In genomic region chr2:108594132-108594981, GRCh38 we compare ENCODE assay signal across 8 cellular contexts.
DNase-seq lines count a peak whose midpoint lies in the region; ATAC-seq and TF ChIP-seq lines count a peak whose summit lies in the region.

No MANE protein-coding gene starts in this region.

- TF ChIP-seq POLR2A in adrenal gland (IDR thresholded peaks at IDR 0.05), result no peak

- H3K27me3 ChIP-seq in KMS-11 (ENCODE audit: insufficient read depth, low read depth), result no peaks in the 10 kb centered on the region
- H3K27me3 ChIP-seq in adrenal gland, result no peaks in the 10 kb centered on the region
- no peaks in the 10 kb centered on the region for H3K27me3 ChIP-seq in kidney epithelial cell (ENCODE audit: control insufficient read depth, insufficient read depth, low read length)
- no peaks in the 10 kb centered on the region for H3K27me3 ChIP-seq in subcutaneous abdominal adipose tissue (ENCODE audit: control insufficient read depth in 5 of 5, insufficient read depth in 4 of 5, low read length in 5 of 5)

- H3K9ac ChIP-seq in KMS-11, result no peak overlapping the region
- peak overlapping the region in 1 of 5 donors; percentile 50 for H3K9ac ChIP-seq in subcutaneous abdominal adipose tissue (ENCODE audit: low read length in 5 of 5)

- H3K4me2 ChIP-seq in KMS-11, result peak overlapping the region; percentile 58

- 42 to 47% (median 42%) methylated on average over 7 of the region's 7 CpGs for WGBS in adrenal gland, 4 donors

- TF ChIP-seq CTCF in GM10266 (IDR thresholded peaks at IDR 0.05; ENCODE audit: control insufficient read depth, insufficient read depth, low read depth, missing control alignments), result no peak
- TF ChIP-seq CTCF in KMS-11 (conservative IDR thresholded peaks at IDR 0.05; ENCODE audit: low read depth, low read length), result no peak
- no peak for TF ChIP-seq CTCF in adrenal gland (IDR thresholded peaks at IDR 0.05)
- TF ChIP-seq CTCF in kidney epithelial cell (IDR thresholded peaks at IDR 0.05; ENCODE audit: insufficient read depth, low read length, poor library complexity, severe bottlenecking), result no peak

- H3K27ac ChIP-seq in KMS-11 (peak overlapping the region; percentile 25; the same call in 1 of the 2 replicates), adrenal gland (peak overlapping the region; percentile 47 to 84 (median 63)), subcutaneous abdominal adipose tissue (ENCODE audit: low read depth, low read length) (peak overlapping the region; percentile 69)

- no peaks in the 10 kb centered on the region for H3K79me2 ChIP-seq in KMS-11 (ENCODE audit: insufficient read depth, low read depth)

- no peak overlapping the region for H2AFZ ChIP-seq in KMS-11 (ENCODE audit: low read depth)

- no peaks in the 10 kb centered on the region for H4K20me1 ChIP-seq in KMS-11 (ENCODE audit: insufficient read depth)

- no peaks in the 10 kb centered on the region for H3K36me3 ChIP-seq in KMS-11 (ENCODE audit: insufficient read depth)
- no peaks in the 10 kb centered on the region for H3K36me3 ChIP-seq in adrenal gland (replicated peaks in 1 of 2)
- H3K36me3 ChIP-seq in kidney epithelial cell (ENCODE audit: control insufficient read depth, insufficient read depth, low read length), result no peaks in the 10 kb centered on the region
- H3K36me3 ChIP-seq in subcutaneous abdominal adipose tissue (ENCODE audit: control insufficient read depth in 5 of 5, insufficient read depth in 5 of 5, low read length in 5 of 5), result no peaks in the 10 kb centered on the region

- no peak overlapping the region for H3K4me3 ChIP-seq in KMS-11 (IDR thresholded peaks at IDR 0.05; ENCODE audit: insufficient read depth, low read depth, low read length)
- peak overlapping the region in 1 of 4 donors; percentile 6 for H3K4me3 ChIP-seq in adrenal gland
- no peak overlapping the region for H3K4me3 ChIP-seq in kidney epithelial cell (ENCODE audit: low read depth, low read length)
- no peak overlapping the region for H3K4me3 ChIP-seq in subcutaneous abdominal adipose tissue (ENCODE audit: low read depth in 1 of 5, low read length in 5 of 5)

- DNase-seq in GM10266 (ENCODE audit: extremely low spot score) (peak; percentile 37), adrenal gland (peak in 2 of 7 donors; percentile 32 to 42), kidney epithelial cell (ENCODE audit: low read depth) (peak; percentile 94), mucosa of gallbladder (ENCODE audit: low spot score) (no peak)
- no peak for DNase-seq in stimulated activated CD8-positive, alpha-beta memory T cell treated with anti-CD3 and anti-CD28 coated beads, Interleukin-4, amount 100 ng/mL, for 48 hours

- peak; percentile 92 for ATAC-seq in GM21786 (IDR thresholded peaks at IDR 0.05; ENCODE audit: unreplicated experiment)

- H3K9me3 ChIP-seq in adrenal gland (replicated peaks in 1 of 3) (no peaks in the 10 kb centered on the region), subcutaneous abdominal adipose tissue (ENCODE audit: control insufficient read depth in 5 of 5, low read length in 5 of 5) (no peaks in the 10 kb centered on the region)

- H3K4me1 ChIP-seq in KMS-11 (ENCODE audit: low read depth, poor library complexity, severe bottlenecking) (peaks cover 41% of the 10 kb centered on the region), adrenal gland (replicated peaks in 1 of 2) (peaks cover 23 to 33% of the 10 kb centered on the region in 2 donors), subcutaneous abdominal adipose tissue (ENCODE audit: control insufficient read depth in 5 of 5, insufficient read depth in 5 of 5, low read length in 5 of 5) (peaks cover 3 to 37% (median 29%) of the 10 kb centered on the region in 5 donors)

- intact Hi-C loops in adrenal gland (cut with DNase I), result no loop called here

Comparison
In these comparisons a context has a peak if more than half of its experiments do, and no peak if none do; other contexts are left out.
1. DNase-seq: peak in GM10266 (single experiment) and kidney epithelial cell (single experiment); none in stimulated activated CD8-positive, alpha-beta memory T cell treated with anti-CD3 and anti-CD28 coated beads, Interleukin-4, amount 100 ng/mL, for 48 hours (single experiment) and mucosa of gallbladder (single experiment).
2. Peak in every context shown above with its lines, with median percentiles within 50 percentile points of each other: H3K27ac ChIP-seq.